In the genomic region with DNA sequence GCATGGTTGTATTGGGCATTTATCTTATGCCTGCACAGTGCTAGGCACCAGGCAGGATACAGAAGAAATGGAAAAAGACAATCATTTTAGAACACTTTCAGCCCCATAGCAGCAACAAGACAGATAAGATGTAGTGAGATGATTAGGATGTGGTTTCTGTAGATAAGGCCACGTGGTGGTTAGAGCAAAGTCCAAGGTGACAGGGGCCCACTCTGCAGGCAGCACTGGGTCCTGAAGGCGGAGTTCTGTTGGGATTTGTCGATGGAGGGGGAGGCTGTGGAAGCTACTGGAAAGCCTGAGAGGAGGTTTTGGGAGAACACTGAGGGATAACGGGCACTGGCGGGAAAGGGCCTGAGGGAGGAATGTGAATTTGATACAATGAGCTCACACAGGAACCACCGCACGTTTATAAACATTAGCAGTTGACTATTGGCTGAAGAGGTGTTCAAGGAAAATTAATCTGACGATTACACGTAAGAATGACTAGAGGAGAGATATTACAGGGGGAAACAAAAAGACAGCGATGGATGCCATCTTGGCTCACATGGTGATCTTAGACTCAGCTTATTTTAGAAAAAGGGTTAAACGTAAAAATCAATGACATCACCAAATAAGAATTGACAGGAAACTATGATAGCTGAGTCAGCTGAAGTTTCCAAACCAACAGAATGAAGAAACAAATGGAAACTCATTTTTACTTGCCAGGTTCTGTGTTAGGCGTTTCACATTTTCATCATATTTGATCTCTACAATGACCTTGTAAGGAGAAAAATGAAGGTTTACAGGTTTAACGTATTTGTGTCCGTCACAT, we compare ENCODE assay signal across 26 cellular contexts.
"Had no signal": no experiment of that assay in that cellular context is flagged by ENCODE, and none has a peak within 500 bp of the region (broad histone marks: within the 10 kb centered on the region; RNA-seq: fewer than 3 reads in every experiment).

No MANE protein-coding gene starts in this region.

- H3K4me1 ChIP-seq: esophagus squamous epithelium, gastroesophageal sphincter, left ventricle myocardium inferior, lower lobe of right lung, parathyroid adenoma, prostate gland, spleen, tibial artery, upper lobe of right lung, vagina had no signal

- H3K36me3 ChIP-seq: esophagus squamous epithelium, gastroesophageal sphincter, left ventricle myocardium inferior, lower lobe of right lung, prostate gland, spleen, tibial artery, upper lobe of right lung, vagina had no signal

- H3K27ac Mint-ChIP-seq: effector memory CD8-positive, alpha-beta T cell; immature natural killer cell; memory B cell; naive B cell; nephron; stimulated activated memory B cell treated with anti-CD40 and anti-IgM and Interleukin-4, amounts not matched to agents 10 μg/mL and 1 μg/mL and 100 μg/mL, for 72 hours; stimulated activated naive CD8-positive, alpha-beta T cell treated with anti-CD3 and anti-CD28 coated beads, Interleukin-15, Interleukin-2, amounts not matched to agents 100 ng/mL and 50 ng/mL, for 24 hours had no signal

- FAIRE-seq: keratinocyte had no signal

- H3K27me3 Mint-ChIP-seq: effector memory CD8-positive, alpha-beta T cell; memory B cell; naive B cell; stimulated activated memory B cell treated with anti-CD40 and anti-IgM and Interleukin-4, amounts not matched to agents 10 μg/mL and 1 μg/mL and 100 μg/mL, for 72 hours; stimulated activated naive CD8-positive, alpha-beta T cell treated with anti-CD3 and anti-CD28 coated beads, Interleukin-15, Interleukin-2, amounts not matched to agents 100 ng/mL and 50 ng/mL, for 24 hours had no signal

- DNase-seq: effector memory CD8-positive, alpha-beta T cell; esophagus squamous epithelium; foreskin fibroblast; glutamatergic neuron; immature natural killer cell; left ventricle myocardium inferior; lower lobe of right lung; naive B cell; retina; spleen; stimulated activated CD4-positive, alpha-beta T cell treated with anti-CD3 and anti-CD28 coated beads, Interleukin-15, amount 100 ng/mL, for 24 hours; stimulated activated CD4-positive, alpha-beta T cell treated with anti-CD3 and anti-CD28 coated beads, Interleukin-1b, Interleukin-23, amount 100 ng/mL, for 48 hours; stimulated activated CD4-positive, alpha-beta T cell treated with anti-CD3 and anti-CD28 coated beads, Interleukin-4, amount 100 ng/mL, for 24 hours; tibial artery; upper lobe of right lung had no signal

- H3K9me3 Mint-ChIP-seq: nephron; stimulated activated naive CD8-positive, alpha-beta T cell treated with anti-CD3 and anti-CD28 coated beads, Interleukin-15, Interleukin-2, amounts not matched to agents 100 ng/mL and 50 ng/mL, for 24 hours had no signal

- ATAC-seq: effector memory CD8-positive, alpha-beta T cell; gastroesophageal sphincter; lower lobe of right lung; sciatic nerve; stimulated activated memory B cell treated with anti-CD40 and anti-IgM and Interleukin-4, amounts not matched to agents 10 μg/mL and 1 μg/mL and 100 μg/mL, for 72 hours; upper lobe of right lung had no signal

- H2AFZ ChIP-seq: parathyroid adenoma had no signal

- H3K27me3 ChIP-seq: esophagus squamous epithelium, gastroesophageal sphincter, spleen, tibial artery, upper lobe of right lung, vagina had no signal

- H3K4me1 Mint-ChIP-seq: immature natural killer cell; memory B cell; naive B cell; nephron; stimulated activated memory B cell treated with anti-CD40 and anti-IgM and Interleukin-4, amounts not matched to agents 10 μg/mL and 1 μg/mL and 100 μg/mL, for 72 hours had no signal

- H3K4me3 ChIP-seq: esophagus squamous epithelium, gastroesophageal sphincter, left ventricle myocardium inferior, lower lobe of right lung, prostate gland, spleen, tibial artery, upper lobe of right lung, vagina had no signal

- H3K4me3 Mint-ChIP-seq: effector memory CD8-positive, alpha-beta T cell; immature natural killer cell; memory B cell; naive B cell; nephron; stimulated activated memory B cell treated with anti-CD40 and anti-IgM and Interleukin-4, amounts not matched to agents 10 μg/mL and 1 μg/mL and 100 μg/mL, for 72 hours; stimulated activated naive CD8-positive, alpha-beta T cell treated with anti-CD3 and anti-CD28 coated beads, Interleukin-15, Interleukin-2, amounts not matched to agents 100 ng/mL and 50 ng/mL, for 24 hours had no signal

- H3K79me2 ChIP-seq: parathyroid adenoma had no signal

- H3K9me3 ChIP-seq: esophagus squamous epithelium, gastroesophageal sphincter, left ventricle myocardium inferior, lower lobe of right lung, prostate gland, spleen, tibial artery, upper lobe of right lung, vagina had no signal

- H3K9ac ChIP-seq: parathyroid adenoma had no signal

- H3K27ac ChIP-seq: epithelial cell of prostate, esophagus squamous epithelium, gastroesophageal sphincter, left ventricle myocardium inferior, lower lobe of right lung, parathyroid adenoma, prostate gland, spleen, tibial artery, upper lobe of right lung, vagina had no signal

- H3K36me3 Mint-ChIP-seq: immature natural killer cell; memory B cell; naive B cell; stimulated activated memory B cell treated with anti-CD40 and anti-IgM and Interleukin-4, amounts not matched to agents 10 μg/mL and 1 μg/mL and 100 μg/mL, for 72 hours had no signal
